In genomic region chr21:34889287-34889536, GRCh38 we compare ENCODE assay signal across 8 cellular contexts.
DNase-seq lines count a peak whose midpoint lies in the region; ATAC-seq and TF ChIP-seq lines count a peak whose summit lies in the region.

No MANE protein-coding gene starts in this region.

- intact Hi-C loops in activated T-helper 1 cell treated with anti-CD3 and anti-CD28 coated beads, Interleukin-12 subunit alpha, Interleukin-12 subunit beta, Interleukin-2, Interleukin-4 antibody, amounts not matched to agents 30 ng/mL and 10 ng/mL and 1 ng/mL, durations not matched to agents 14 hours and 24 hours and 36 hours (cut with micrococcal nuclease), result loop anchor here (2.0 to 5.0 kb wide), 4 partner anchors 180 to 1173 kb away; partner anchors contain the start of gene SETD4

- ATAC-seq in HG02571 (IDR thresholded peaks at IDR 0.05; ENCODE audit: unreplicated experiment), result peak; percentile 11

- peak overlapping the region; percentile 84 for H3K27ac ChIP-seq in DOHH2 (ENCODE audit: low read depth, low read length)
- H3K27ac ChIP-seq in parathyroid adenoma, result no peak overlapping the region

- peaks cover 42% of the 10 kb centered on the region for H3F3A ChIP-seq in DOHH2 (ENCODE audit: control insufficient read depth, insufficient read depth)

- peaks cover 7% of the 10 kb centered on the region; the same call in 1 of the 2 replicates for H4K20me1 ChIP-seq in DOHH2 (ENCODE audit: control insufficient read depth, insufficient read depth, low read depth, low read length)

- peaks cover 53% of the 10 kb centered on the region for H3K4me1 Mint-ChIP-seq in activated T-helper 1 cell treated with anti-CD3 and anti-CD28 coated beads, Interleukin-12 subunit alpha, Interleukin-12 subunit beta, Interleukin-2, Interleukin-4 antibody, amounts not matched to agents 30 ng/mL and 10 ng/mL and 1 ng/mL, durations not matched to agents 14 hours and 24 hours and 36 hours (ENCODE audit: low read depth)

- H3K27ac Mint-ChIP-seq in activated T-helper 1 cell treated with anti-CD3 and anti-CD28 coated beads, Interleukin-12 subunit alpha, Interleukin-12 subunit beta, Interleukin-2, Interleukin-4 antibody, amounts not matched to agents 30 ng/mL and 10 ng/mL and 1 ng/mL, durations not matched to agents 14 hours and 24 hours and 36 hours, result peak overlapping the region; percentile 99

- H3K9ac ChIP-seq in parathyroid adenoma, result no peak overlapping the region

- H2AFZ ChIP-seq in parathyroid adenoma, result peak overlapping the region; percentile 83

- no peak for TF ChIP-seq CTCF in DOHH2 (IDR thresholded peaks at IDR 0.05; ENCODE audit: low read depth, low read length, poor library complexity, severe bottlenecking)
- TF ChIP-seq CTCF in parathyroid adenoma (IDR thresholded peaks at IDR 0.05), result no peak

- H3K9me3 ChIP-seq in DOHH2 (ENCODE audit: control insufficient read depth, insufficient read depth, low read length), result no peaks in the 10 kb centered on the region
- H3K9me3 ChIP-seq in parathyroid adenoma (ENCODE audit: control insufficient read depth, low read length), result no peaks in the 10 kb centered on the region

- peaks cover 17% of the 10 kb centered on the region for H3K36me3 Mint-ChIP-seq in activated T-helper 1 cell treated with anti-CD3 and anti-CD28 coated beads, Interleukin-12 subunit alpha, Interleukin-12 subunit beta, Interleukin-2, Interleukin-4 antibody, amounts not matched to agents 30 ng/mL and 10 ng/mL and 1 ng/mL, durations not matched to agents 14 hours and 24 hours and 36 hours (ENCODE audit: low read depth)

- H3K4me1 ChIP-seq in DOHH2 (ENCODE audit: control insufficient read depth, low read length), result peaks cover 26% of the 10 kb centered on the region
- no peaks in the 10 kb centered on the region for H3K4me1 ChIP-seq in parathyroid adenoma

- H3K4me2 ChIP-seq in DOHH2 (ENCODE audit: low read length), result peak overlapping the region; percentile 79
- peak overlapping the region; percentile 76 for H3K4me2 ChIP-seq in parathyroid adenoma (ENCODE audit: low read length)

- H3K4me3 ChIP-seq in DOHH2 (ENCODE audit: low read length) (peak overlapping the region; percentile 76), parathyroid adenoma (ENCODE audit: low read depth, low read length) (peak overlapping the region; percentile 55)

- peaks cover 3% of the 10 kb centered on the region for H3K27me3 Mint-ChIP-seq in activated T-helper 1 cell treated with anti-CD3 and anti-CD28 coated beads, Interleukin-12 subunit alpha, Interleukin-12 subunit beta, Interleukin-2, Interleukin-4 antibody, amounts not matched to agents 30 ng/mL and 10 ng/mL and 1 ng/mL, durations not matched to agents 14 hours and 24 hours and 36 hours (ENCODE audit: insufficient read depth)

- H3K9me3 Mint-ChIP-seq in activated T-helper 1 cell treated with anti-CD3 and anti-CD28 coated beads, Interleukin-12 subunit alpha, Interleukin-12 subunit beta, Interleukin-2, Interleukin-4 antibody, amounts not matched to agents 30 ng/mL and 10 ng/mL and 1 ng/mL, durations not matched to agents 14 hours and 24 hours and 36 hours, result no peaks in the 10 kb centered on the region

- DNase-seq in NCI-H345 treated with DMSO at 0.1 percent for 48 hours (lab: John Stamatoyannopoulos, UW; ENCODE audit: unreplicated experiment) (peak; percentile 51), foreskin melanocyte (peak; percentile 70), NCI-H446 (lab: John Stamatoyannopoulos, UW) (no peak), middle frontal gyrus (ENCODE audit: extremely low spot score, low spot score) (no peak)
- no peak for DNase-seq in activated T-helper 1 cell treated with anti-CD3 and anti-CD28 coated beads, Interleukin-12 subunit alpha, Interleukin-12 subunit beta, Interleukin-2, Interleukin-4 antibody, amounts not matched to agents 30 ng/mL and 10 ng/mL and 1 ng/mL, durations not matched to agents 14 hours and 24 hours and 36 hours (ENCODE audit: low spot score)

- peaks cover 63% of the 10 kb centered on the region for H3K79me2 ChIP-seq in DOHH2 (ENCODE audit: control insufficient read depth, low read length)
- no peaks in the 10 kb centered on the region for H3K79me2 ChIP-seq in parathyroid adenoma

- H3K27me3 ChIP-seq in DOHH2 (ENCODE audit: control insufficient read depth, low read length) (no peaks in the 10 kb centered on the region), parathyroid adenoma (ENCODE audit: control insufficient read depth, insufficient read depth, low read length) (peaks cover 20% of the 10 kb centered on the region)

- H3K36me3 ChIP-seq in DOHH2 (ENCODE audit: control insufficient read depth, low read length), result peaks cover 28% of the 10 kb centered on the region
- no peaks in the 10 kb centered on the region for H3K36me3 ChIP-seq in parathyroid adenoma (ENCODE audit: control insufficient read depth, insufficient read depth, low read length)

- no peaks in the 10 kb centered on the region for H3K9me2 ChIP-seq in DOHH2 (replicated peaks; ENCODE audit: control insufficient read depth, low read length)

- H3K4me3 Mint-ChIP-seq in activated T-helper 1 cell treated with anti-CD3 and anti-CD28 coated beads, Interleukin-12 subunit alpha, Interleukin-12 subunit beta, Interleukin-2, Interleukin-4 antibody, amounts not matched to agents 30 ng/mL and 10 ng/mL and 1 ng/mL, durations not matched to agents 14 hours and 24 hours and 36 hours, result peak overlapping the region; percentile 91

Comparison
In these comparisons a context has a peak if more than half of its experiments do, and no peak if none do; other contexts are left out.
1. DNase-seq: peak in NCI-H345 treated with DMSO at 0.1 percent for 48 hours (single experiment) and foreskin melanocyte (single experiment); none in activated T-helper 1 cell treated with anti-CD3 and anti-CD28 coated beads, Interleukin-12 subunit alpha, Interleukin-12 subunit beta, Interleukin-2, Interleukin-4 antibody, amounts not matched to agents 30 ng/mL and 10 ng/mL and 1 ng/mL, durations not matched to agents 14 hours and 24 hours and 36 hours (single experiment), NCI-H446 (0 of 2) and middle frontal gyrus (single experiment).